ENCODE assay signal across 1 cellular context in the genomic region with DNA sequence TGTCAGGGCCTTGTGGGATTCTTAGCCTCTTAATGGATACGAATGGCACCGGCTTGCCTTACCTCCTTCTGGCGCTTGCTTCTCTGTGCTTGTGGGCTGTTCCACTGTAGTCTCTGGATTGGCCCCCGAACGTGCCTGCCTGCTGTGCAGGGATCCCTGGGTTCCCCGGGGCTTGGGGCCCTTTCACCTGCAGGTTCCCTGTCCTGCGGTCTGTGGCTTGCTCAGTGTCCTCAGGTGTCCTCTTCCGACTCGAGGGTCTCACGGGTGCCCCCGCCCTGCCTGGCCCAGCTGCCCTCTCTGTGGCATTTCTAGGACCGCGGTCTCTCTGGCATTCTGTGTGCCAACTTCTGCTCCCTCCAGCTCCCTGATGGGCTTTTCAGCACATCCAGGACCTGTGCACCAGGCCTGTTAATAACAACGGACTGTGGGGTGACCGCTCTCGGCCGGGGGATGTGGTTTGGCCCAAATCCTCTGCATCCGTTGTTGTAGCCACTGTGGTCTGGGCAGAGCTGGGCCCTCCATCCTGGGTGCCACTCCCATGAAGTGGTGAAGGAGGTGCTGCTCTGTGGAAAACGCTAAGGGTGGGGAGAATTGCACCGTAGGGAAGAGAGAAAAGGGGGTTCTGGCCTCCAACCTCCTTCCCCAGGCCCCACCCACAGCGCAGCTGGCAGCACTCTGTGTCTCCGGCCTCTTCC.
TF ChIP-seq lines count a peak whose summit lies in the region.

No MANE protein-coding gene starts in this region.

TF ChIP-seq in HepG2, 621 proteins besides CTCF, POLR2A, EP300 and RAD21:
- TF ChIP-seq HNRNPL (IDR thresholded peaks at IDR 0.05; ENCODE audit: low read depth, low read length) (0 out of 2 replicates have a peak, but pooled peaks have one; percentile 20), PRPF4 (IDR thresholded peaks at IDR 0.05; ENCODE audit: low read depth, low read length, poor library complexity, severe bottlenecking) (no peak)
TF ChIP-seq in HepG2: peak in this region for 1.
